Comparison of ENCODE assay signal across 1 cellular context in genomic region chr6:166940643-166941068, GRCh38.
TF ChIP-seq lines count a peak whose summit lies in the region.

No MANE protein-coding gene starts in this region.

TF ChIP-seq in K562, 482 proteins besides CTCF, POLR2A, EP300 and RAD21 (continued from another document and continues in another):
- TF ChIP-seq AFF1 (IDR thresholded peaks at IDR 0.05; ENCODE audit: low read depth in 1 of 2, partially characterized antibody in 2 of 2) (no peak), HES1 (IDR thresholded peaks at IDR 0.05; ENCODE audit: low read depth) (no peak), ZNF384 (IDR thresholded peaks at IDR 0.05; ENCODE audit: low read depth, low read length) (peak; percentile 91), MTA3 (IDR thresholded peaks at IDR 0.05; ENCODE audit: borderline replicate concordance) (0 out of 2 replicates have a peak, but pooled peaks have one; percentile 69), NFE2 (IDR thresholded peaks at IDR 0.05; ENCODE audit: low read depth) (peak; percentile 88), MYNN (IDR thresholded peaks at IDR 0.05) (peak; percentile 61; the same call in 1 of the 2 replicates), MYNN (CRISPR knock-in tag; IDR thresholded peaks at IDR 0.05) (no peak), DMBX1 (CRISPR knock-in tag; IDR thresholded peaks at IDR 0.05; ENCODE audit: borderline replicate concordance) (peak; percentile 74; the same call in 1 of the 2 replicates), DIDO1 (tag; IDR thresholded peaks at IDR 0.05; ENCODE audit: low read depth) (no peak), TCF3 (CRISPR knock-in tag; IDR thresholded peaks at IDR 0.05) (peak; percentile 60), RHOXF2B (CRISPR knock-in tag; conservative IDR thresholded peaks at IDR 0.05) (no peak), ATF7 (IDR thresholded peaks at IDR 0.05) (peak; percentile 38; the same call in 1 of the 2 replicates), KDM2B (CRISPR knock-in tag; IDR thresholded peaks at IDR 0.05) (no peak), ZBTB33 (CRISPR knock-in tag; IDR thresholded peaks at IDR 0.05) (peak; percentile 42; the same call in 1 of the 2 replicates), HIVEP1 (CRISPR knock-in tag; IDR thresholded peaks at IDR 0.05) (no peak), MCM2 (IDR thresholded peaks at IDR 0.05; ENCODE audit: low read depth) (no peak), ZBED1 (IDR thresholded peaks at IDR 0.05) (no peak), MXI1 (IDR thresholded peaks at IDR 0.05; ENCODE audit: low read depth, low read length) (no peak), ZNF609 (CRISPR knock-in tag; IDR thresholded peaks at IDR 0.05; ENCODE audit: borderline replicate concordance) (no peak), ARID1B (IDR thresholded peaks at IDR 0.05) (peak; percentile 78), ZFP36 (IDR thresholded peaks at IDR 0.05; ENCODE audit: low read depth, low read length, partially characterized antibody) (peak; percentile 18), KLF6 (CRISPR knock-in tag; IDR thresholded peaks at IDR 0.05; ENCODE audit: borderline replicate concordance) (no peak), PRDM10 (IDR thresholded peaks at IDR 0.05; ENCODE audit: partially characterized antibody) (peak; percentile 14), ARID3A (IDR thresholded peaks at IDR 0.05; ENCODE audit: borderline replicate concordance, low read depth, low read length) (no peak), ATF1 (CRISPR knock-in tag; IDR thresholded peaks at IDR 0.05) (no peak), ATF1 (tag; IDR thresholded peaks at IDR 0.05) (no peak), PML (IDR thresholded peaks at IDR 0.05; ENCODE audit: low read length) (0 out of 2 replicates have a peak, but pooled peaks have one; percentile 1), LCOR (CRISPR knock-in tag; IDR thresholded peaks at IDR 0.05) (no peak), SMC3 (conservative IDR thresholded peaks at IDR 0.05; ENCODE audit: insufficient read depth, low read depth, low read length) (0 out of 2 replicates have a peak, but pooled peaks have one; percentile 4), ZNF785 (CRISPR knock-in tag; IDR thresholded peaks at IDR 0.05) (no peak), ZC3H8 (IDR thresholded peaks at IDR 0.05) (no peak), ZNF766 (CRISPR knock-in tag; conservative IDR thresholded peaks at IDR 0.05) (no peak), UBTF (IDR thresholded peaks at IDR 0.05; ENCODE audit: borderline replicate concordance in 1 of 2, low read depth in 2 of 2, low read length in 2 of 2) (no peak), NRF1 (conservative IDR thresholded peaks at IDR 0.05 in 1 of 2, IDR thresholded peaks at IDR 0.05 in 1 of 2) (peak in 1 of 2 experiments; percentile 47; a peak in 2 of 4 replicates), RAD51 (IDR thresholded peaks at IDR 0.05; ENCODE audit: borderline replicate concordance, low read depth) (no peak), CTBP1 (IDR thresholded peaks at IDR 0.05; ENCODE audit: borderline replicate concordance) (peak; percentile 84; the same call in 1 of the 2 replicates), NUFIP1 (IDR thresholded peaks at IDR 0.05; ENCODE audit: partially characterized antibody) (no peak), ZFX (CRISPR knock-in tag; IDR thresholded peaks at IDR 0.05) (no peak), HNRNPL (IDR thresholded peaks at IDR 0.05; ENCODE audit: low read depth, low read length) (0 out of 2 replicates have a peak, but pooled peaks have one; percentile 29), MITF (IDR thresholded peaks at IDR 0.05) (no peak), JUND (IDR thresholded peaks at IDR 0.05; ENCODE audit: borderline replicate concordance, low read depth, low read length) (peak; percentile 86), JUND (tag; IDR thresholded peaks at IDR 0.05; ENCODE audit: borderline replicate concordance, low read depth, low read length) (peak; percentile 66; the same call in 2 of the 3 replicates), SMARCA4 (IDR thresholded peaks at IDR 0.05) (peak; percentile 86)
